In the genomic region with DNA sequence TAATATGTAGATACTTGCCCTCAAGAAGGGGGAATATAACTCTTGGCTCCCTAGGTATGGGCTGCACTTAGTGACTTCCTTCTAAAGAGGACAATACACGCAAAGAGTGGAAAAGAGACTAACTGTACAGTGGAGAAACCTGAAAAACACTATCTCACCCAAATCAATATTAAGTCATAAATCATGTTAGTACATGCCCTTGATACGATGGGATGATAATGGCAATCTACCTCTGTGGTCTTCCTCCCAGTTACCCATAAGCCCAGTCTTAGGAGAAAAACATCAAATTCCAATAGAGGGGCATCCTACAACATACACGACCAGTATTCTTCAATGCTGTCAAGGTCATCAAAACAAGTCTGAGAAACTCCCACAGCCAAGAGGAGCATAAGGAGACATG, we compare ENCODE assay signal across 9 cellular contexts. TPM values are rescaled to one million over a fixed set of nuclear protein-coding genes. Genes with fewer than 3 reads are reported as not detected.
DNase-seq lines count a peak whose midpoint lies in the region; ATAC-seq and TF ChIP-seq lines count a peak whose summit lies in the region.
"Had no signal": no experiment of that assay in that cellular context is flagged by ENCODE, and none has a peak within 500 bp of the region (broad histone marks: within the 10 kb centered on the region; RNA-seq: fewer than 3 reads in every experiment).

No MANE protein-coding gene starts in this region.

- CTCF ChIA-PET in AG04449 (lab: Yijun Ruan, JAX) (interaction anchor here (1.2 kb wide), 1 partner anchor 184 kb away, joined by 3 read pairs; no protein-coding TSS in a partner anchor), mammary epithelial cell (lab: Charles Lee; ENCODE audit: low non-redundant PET) (no interaction called here)

- no peak overlapping the region for H2AFZ ChIP-seq in mammary epithelial cell (ENCODE audit: low read depth, low read length)

- H3K9me3 ChIP-seq in HUES6 (ENCODE audit: control insufficient read depth, insufficient read depth, low read depth, low read length) (no peaks in the 10 kb centered on the region), mammary epithelial cell (replicated peaks; ENCODE audit: insufficient read depth, low read length) (no peaks in the 10 kb centered on the region), muscle layer of duodenum (ENCODE audit: control insufficient read depth in 1 of 2, low read length in 2 of 2) (no peaks in the 10 kb centered on the region)

- no TSS peak for BruUV-seq in mammary epithelial cell (replicated peaks; lab: Mats Ljungman, UMichigan)

- in situ Hi-C loops in mammary epithelial cell (cut with MboI; ENCODE audit: low sequenced_read_pairs in 2 of 2) = no loop called here

- H3K36me3 ChIP-seq in HUES6 (ENCODE audit: control insufficient read depth, insufficient read depth, low read length) (no peaks in the 10 kb centered on the region), mammary epithelial cell (ENCODE audit: insufficient read depth, low read length) (peaks cover 2% of the 10 kb centered on the region), muscle layer of duodenum (ENCODE audit: control insufficient read depth in 1 of 2, insufficient read depth in 2 of 2, low read length in 2 of 2) (no peaks in the 10 kb centered on the region)

- H3K4me3 ChIP-seq in AG04449 (ENCODE audit: low read depth, low read length) (peak overlapping the region; percentile 91), HUES6 (ENCODE audit: low read depth, low read length) (peak overlapping the region; percentile 99), mammary epithelial cell (replicated peaks in 1 of 3; ENCODE audit: insufficient read depth in 1 of 3, low read depth in 2 of 3, low read length in 3 of 3) (peak overlapping the region; percentile 78 to 94 (median 90)), muscle layer of duodenum (ENCODE audit: low read depth in 1 of 2, low read length in 2 of 2) (peak overlapping the region; percentile 61 to 85)

- H3K27me3 ChIP-seq in HUES6 (ENCODE audit: control insufficient read depth, insufficient read depth, low read length) (no peaks in the 10 kb centered on the region), mammary epithelial cell (ENCODE audit: insufficient read depth, low read length) (no peaks in the 10 kb centered on the region), muscle layer of duodenum (ENCODE audit: low read depth, low read length) (no peaks in the 10 kb centered on the region)

- DNase-seq in AG04449 (ENCODE audit: low read depth, low spot score) (no peak), mammary epithelial cell (no peak), NCI-H82 treated with DMSO at 0.1 percent for 48 hours (lab: John Stamatoyannopoulos, UW; ENCODE audit: unreplicated experiment) (no peak), epidermal melanocyte (ENCODE audit: insufficient read length, low spot score) (no peak), midbrain (lab: John Stamatoyannopoulos, UW) (no peak)

- peak overlapping the region; percentile 86 for H3K4me2 ChIP-seq in mammary epithelial cell (ENCODE audit: insufficient read depth, low read depth, low read length)

- H3K9ac ChIP-seq in HUES6 (ENCODE audit: low read length) (peak overlapping the region; percentile 34), mammary epithelial cell (ENCODE audit: insufficient read depth, low read length) (peak overlapping the region; percentile 98)

- POLR2A ChIA-PET in AG04449 (lab: Yijun Ruan, JAX) = no interaction called here

- TF ChIP-seq CTCF in AG04449 (IDR thresholded peaks at IDR 0.05; ENCODE audit: insufficient read depth, low read length, missing control alignments) (no peak), mammary epithelial cell (conservative IDR thresholded peaks at IDR 0.05 in 1 of 2, IDR thresholded peaks at IDR 0.05 in 1 of 2; ENCODE audit: extremely low read depth in 1 of 2, insufficient read depth in 1 of 2, low read depth in 1 of 2, low read length in 2 of 2) (no peak)

- intact Hi-C loops in mammary epithelial cell (cut with micrococcal nuclease) = loop anchor here (2.0 kb wide), 1 partner anchor 115 kb away; a partner anchor contains a TSS

- H3K4me1 ChIP-seq in HUES6 (ENCODE audit: control insufficient read depth, insufficient read depth, low read length) (peaks cover 46% of the 10 kb centered on the region), mammary epithelial cell (ENCODE audit: insufficient read depth, low read length) (peaks cover 37% of the 10 kb centered on the region), muscle layer of duodenum (ENCODE audit: control insufficient read depth in 1 of 2, insufficient read depth in 2 of 2, low read length in 2 of 2) (peaks cover 9 to 36% of the 10 kb centered on the region in 2 donors)

- dilution Hi-C loops in mammary epithelial cell (cut with HindIII; ENCODE audit: low sequenced_read_pairs) = no loop called here

- no peak overlapping the region for H3K27ac ChIP-seq in HUES6 (ENCODE audit: low read depth, low read length)
- peak overlapping the region; percentile 94 for H3K27ac ChIP-seq in mammary epithelial cell (ENCODE audit: insufficient read depth, low read depth, low read length)
- peak overlapping the region; percentile 99 for H3K27ac ChIP-seq in muscle layer of duodenum (ENCODE audit: low read length)

- H4K20me1 ChIP-seq in mammary epithelial cell (ENCODE audit: insufficient read depth, low read length) = no peaks in the 10 kb centered on the region

- WGBS in mammary epithelial cell (ENCODE audit: low coverage, missing lambda C conversion rate) = 3% methylated on average over 3 of the region's 3 CpGs

- H3K79me2 ChIP-seq in mammary epithelial cell (ENCODE audit: insufficient read depth, low read length) = peaks cover 61% of the 10 kb centered on the region

- ATAC-seq in HG03139 (IDR thresholded peaks at IDR 0.05; ENCODE audit: unreplicated experiment) = no peak

RNA-seq across cellular contexts. Expression of a gene that starts 1.3 kb away (rescaled TPM):
- total RNA-seq in mammary epithelial cell = 10 to 100 TPM; 37.8 to 57.3 TPM
- polyA plus RNA-seq in mammary epithelial cell = 37.2 TPM
- 77.1 TPM for polyA minus RNA-seq in mammary epithelial cell

RNA-seq across cellular contexts. Expression of a gene that starts 48.6 kb away (rescaled TPM):
- not detected for total RNA-seq in mammary epithelial cell
- 0.02 TPM for polyA plus RNA-seq in mammary epithelial cell
- polyA minus RNA-seq in mammary epithelial cell = not detected
- total RNA-seq: HT1080 had no signal

RNA-seq across cellular contexts. Expression of a gene that starts 50.9 kb away (rescaled TPM):
- total RNA-seq in mammary epithelial cell = not detected
- not detected for polyA plus RNA-seq in mammary epithelial cell
- not detected for polyA minus RNA-seq in mammary epithelial cell
- total RNA-seq: HT1080 had no signal
